Comparison of ENCODE assay signal across 23 cellular contexts in genomic region chr10:472241-472910, GRCh38.
DNase-seq lines count a peak whose midpoint lies in the region; ATAC-seq, FAIRE-seq and TF ChIP-seq lines count a peak whose summit lies in the region.
"Had no signal": no experiment of that assay in that cellular context is flagged by ENCODE, and none has a peak within 500 bp of the region (broad histone marks: within the 10 kb centered on the region; RNA-seq: fewer than 3 reads in every experiment).

No MANE protein-coding gene starts in this region.

- peak in 2 of 3 experiments; percentile 2 to 16; a peak in 2 of 4 replicates for TF ChIP-seq CTCF in H1 (IDR thresholded peaks at IDR 0.05; ENCODE audit: control extremely low read depth in 1 of 3, insufficient read depth in 1 of 3, low read depth in 1 of 3, low read length in 3 of 3)
- TF ChIP-seq CTCF in upper lobe of right lung (IDR thresholded peaks at IDR 0.05) = no peak

- ATAC-seq in left colon (peak; percentile 62), upper lobe of right lung (peak; percentile 14)

- no peaks in the 10 kb centered on the region for H3K9me3 ChIP-seq in H1 (ENCODE audit: insufficient read depth in 2 of 2, low read depth in 1 of 2, low read length in 1 of 2)
- no peaks in the 10 kb centered on the region for H3K9me3 ChIP-seq in upper lobe of right lung
- H3K9me3 ChIP-seq: BLaER1, Peyer's patch had no signal

- TF ChIP-seq EP300 in H1 (IDR thresholded peaks at IDR 0.05; ENCODE audit: borderline replicate concordance in 1 of 2, low read depth in 2 of 2, low read length in 2 of 2) = no peak

- H2BK120ac ChIP-seq in H1 (replicated peaks; ENCODE audit: low read depth, low read length) = no peak overlapping the region

- peaks cover 0 to 4% (median 0%) of the 10 kb centered on the region in 4 experiments; a peak in 3 of 8 replicates for H3K36me3 ChIP-seq in H1 (ENCODE audit: control insufficient read depth in 2 of 4, insufficient read depth in 4 of 4, low read length in 3 of 4)
- peaks cover 18% of the 10 kb centered on the region for H3K36me3 ChIP-seq in upper lobe of right lung

- POLR2A ChIA-PET in H1 (lab: Charles Lee; ENCODE audit: partially characterized antibody) = interaction anchor here (0.6 kb wide), 1 partner anchor 521 kb away, joined by 3 read pairs; no protein-coding TSS in a partner anchor

- no peak for FAIRE-seq in H1 (lab: Jason Lieb, UNC)
- FAIRE-seq: GM18507 had no signal

- no peak overlapping the region for H3K18ac ChIP-seq in H1 (ENCODE audit: extremely low read depth, low read length)

- H4K20me1 ChIP-seq in H1 (replicated peaks in 1 of 2; ENCODE audit: control insufficient read depth in 1 of 2, insufficient read depth in 2 of 2, low read length in 2 of 2) = peaks cover 0 to 3% of the 10 kb centered on the region in 2 experiments

- H3K9ac ChIP-seq in H1 (replicated peaks in 1 of 4; ENCODE audit: extremely low read depth in 1 of 4, low read depth in 3 of 4, low read length in 3 of 4) = no peak overlapping the region
- H3K9ac ChIP-seq: BLaER1 had no signal

- H3K23ac ChIP-seq in H1 (ENCODE audit: insufficient read length) = no peak overlapping the region

- no peak overlapping the region for H2BK15ac ChIP-seq in H1 (ENCODE audit: low read length)

- H3K4me3 ChIP-seq in H1 (ENCODE audit: extremely low read depth in 1 of 4, insufficient read depth in 2 of 4, low read depth in 3 of 4, low read length in 4 of 4) (no peak overlapping the region), upper lobe of right lung (no peak overlapping the region)
- H3K4me3 ChIP-seq: BLaER1, Peyer's patch, SK-N-MC had no signal

- H3K4me2 ChIP-seq in H1 (ENCODE audit: insufficient read depth in 1 of 2, low read depth in 2 of 2, low read length in 2 of 2) = no peak overlapping the region
- H3K4me2 ChIP-seq: BLaER1 had no signal

- H3K14ac ChIP-seq in H1 (ENCODE audit: insufficient read length) = no peak overlapping the region

- TF ChIP-seq RAD21 in H1 (IDR thresholded peaks at IDR 0.05 in 1 of 2, conservative IDR thresholded peaks at IDR 0.05 in 1 of 2; ENCODE audit: low read depth in 2 of 2, low read length in 2 of 2) = peak in 1 of 2 experiments; percentile 14; a peak in 2 of 4 replicates

- no peaks in the 10 kb centered on the region for H3K23me2 ChIP-seq in H1 (ENCODE audit: low read depth, low read length)

- intact Hi-C loops in left colon (cut with DNase I, micrococcal nuclease) = no loop called here
- intact Hi-C loops in upper lobe of right lung (cut with DNase I) = no loop called here

- no peak overlapping the region for H4K8ac ChIP-seq in H1 (ENCODE audit: extremely low read depth, insufficient read depth, low read length)

- no peak overlapping the region for H3K56ac ChIP-seq in H1 (replicated peaks; ENCODE audit: insufficient read length, low read depth, low read length)

- H2AK5ac ChIP-seq in H1 (ENCODE audit: low read depth, low read length) = no peak overlapping the region

- TF ChIP-seq POLR2A in H1 (IDR thresholded peaks at IDR 0.05; ENCODE audit: control extremely low read depth in 1 of 2, low read depth in 2 of 2, low read length in 2 of 2) = no peak

- H3K79me2 ChIP-seq in H1 (ENCODE audit: control insufficient read depth in 1 of 2, insufficient read depth in 2 of 2, low read length in 2 of 2) = no peaks in the 10 kb centered on the region

- no peak overlapping the region for H2BK20ac ChIP-seq in H1 (ENCODE audit: low read length)

- H3K27me3 ChIP-seq in H1 (replicated peaks in 1 of 4; ENCODE audit: control insufficient read depth in 3 of 4, extremely low read depth in 1 of 4, insufficient read depth in 3 of 4, low read length in 3 of 4) (no peaks in the 10 kb centered on the region), upper lobe of right lung (no peaks in the 10 kb centered on the region)
- H3K27me3 ChIP-seq: BLaER1, Peyer's patch had no signal

- H3K4ac ChIP-seq in H1 (replicated peaks; ENCODE audit: insufficient read length, low read depth, low read length) = no peak overlapping the region

- H2BK5ac ChIP-seq in H1 (ENCODE audit: low read depth, low read length) = no peak overlapping the region; the same call in 1 of the 2 replicates

- H3K27ac ChIP-seq in H1 (ENCODE audit: low read depth, low read length) = no peak overlapping the region
- no peak overlapping the region for H3K27ac ChIP-seq in upper lobe of right lung
- H3K27ac ChIP-seq: BLaER1, Peyer's patch, SK-N-MC had no signal

- no peaks in the 10 kb centered on the region for H3K79me1 ChIP-seq in H1 (ENCODE audit: low read depth, low read length)

- H3K4me1 ChIP-seq in H1 (replicated peaks in 1 of 4; ENCODE audit: control insufficient read depth in 3 of 4, insufficient read depth in 4 of 4, low read length in 3 of 4) (peaks cover 0 to 2% (median 0%) of the 10 kb centered on the region in 4 experiments; a peak in 1 of 7 replicates), upper lobe of right lung (no peaks in the 10 kb centered on the region)
- H3K4me1 ChIP-seq: Peyer's patch had no signal

- DNase-seq in activated CD8-positive, alpha-beta memory T cell treated with anti-CD3 and anti-CD28 coated beads for 24 hours = peak; percentile 53
- DNase-seq in activated CD8-positive, alpha-beta memory T cell treated with anti-CD3 and anti-CD28 coated beads, Interleukin-2, amount 50 U/mL, for 4 hours = no peak
- DNase-seq in H1 (ENCODE audit: low read depth in 1 of 2, low spot score in 2 of 2) (no peak), left colon (no peak), upper lobe of right lung (peak; percentile 47), activated T-cell treated with anti-CD3 and anti-CD28 coated beads for 4 hours (no peak), NCI-H524 treated with DMSO at 0.1 percent for 48 hours (lab: John Stamatoyannopoulos, UW) (no peak), SW480 (ENCODE audit: low spot score) (no peak)
- DNase-seq: 8988T; CD4-positive, CD25-positive, alpha-beta regulatory T cell; DMS153; HCEC 1CT; KG1; MM.1S; NCI-H2029; NCI-H446; NCI-H526; OCI-M1; Peyer's patch; SIG-M5 had no signal

- H2AFZ ChIP-seq in H1 (ENCODE audit: low read length) = no peak overlapping the region

- H2BK12ac ChIP-seq in H1 (ENCODE audit: low read depth, low read length) = no peak overlapping the region

- H4K91ac ChIP-seq in H1 (replicated peaks; ENCODE audit: insufficient read length, low read length) = no peak overlapping the region

- CTCF ChIA-PET in H1 (lab: Charles Lee; ENCODE audit: partially characterized antibody) = interaction anchor here (0.8 to 2.4 kb wide), 5 partner anchors 12 to 322 kb away, joined by 3 to 6 read pairs (median 5); no protein-coding TSS in a partner anchor

- WGBS in H1 (ENCODE audit: extremely low coverage in 1 of 2, insufficient coverage in 1 of 2, insufficient read length in 1 of 2, insufficient replicate concordance in 2 of 2, low coverage in 1 of 2, low lambda C conversion rate in 2 of 2, missing lambda C conversion rate in 1 of 2), 2 experiments = 92% methylated on average over 31 of the region's 31 CpGs; no CpG with 5 or more reads in 1 of the 2 experiments

- H4K5ac ChIP-seq in H1 (ENCODE audit: insufficient read length, low read depth, low read length) = no peak overlapping the region

TF ChIP-seq in H1, 55 proteins besides CTCF, POLR2A, EP300 and RAD21:
- TF ChIP-seq BRCA1 (IDR thresholded peaks at IDR 0.05; ENCODE audit: low read depth, low read length) (no peak), YY1 (IDR thresholded peaks at IDR 0.05; ENCODE audit: low read depth, low read length) (no peak), BCL11A (IDR thresholded peaks at IDR 0.05; ENCODE audit: low read depth in 2 of 2, low read length in 2 of 2) (no peak), SP4 (IDR thresholded peaks at IDR 0.05; ENCODE audit: low read length) (no peak)

Comparison
In these comparisons a context has a peak if more than half of its experiments do, and no peak if none do; other contexts are left out.
1. DNase-seq: peak in activated CD8-positive, alpha-beta memory T cell treated with anti-CD3 and anti-CD28 coated beads for 24 hours (single experiment) and upper lobe of right lung (single experiment); none in activated CD8-positive, alpha-beta memory T cell treated with anti-CD3 and anti-CD28 coated beads, Interleukin-2, amount 50 U/mL, for 4 hours (single experiment), H1 (0 of 2), left colon (0 of 2), activated T-cell treated with anti-CD3 and anti-CD28 coated beads for 4 hours (single experiment), NCI-H524 treated with DMSO at 0.1 percent for 48 hours (single experiment) and SW480 (single experiment).